1 cellular context compared by ENCODE assay signal in the genomic region with DNA sequence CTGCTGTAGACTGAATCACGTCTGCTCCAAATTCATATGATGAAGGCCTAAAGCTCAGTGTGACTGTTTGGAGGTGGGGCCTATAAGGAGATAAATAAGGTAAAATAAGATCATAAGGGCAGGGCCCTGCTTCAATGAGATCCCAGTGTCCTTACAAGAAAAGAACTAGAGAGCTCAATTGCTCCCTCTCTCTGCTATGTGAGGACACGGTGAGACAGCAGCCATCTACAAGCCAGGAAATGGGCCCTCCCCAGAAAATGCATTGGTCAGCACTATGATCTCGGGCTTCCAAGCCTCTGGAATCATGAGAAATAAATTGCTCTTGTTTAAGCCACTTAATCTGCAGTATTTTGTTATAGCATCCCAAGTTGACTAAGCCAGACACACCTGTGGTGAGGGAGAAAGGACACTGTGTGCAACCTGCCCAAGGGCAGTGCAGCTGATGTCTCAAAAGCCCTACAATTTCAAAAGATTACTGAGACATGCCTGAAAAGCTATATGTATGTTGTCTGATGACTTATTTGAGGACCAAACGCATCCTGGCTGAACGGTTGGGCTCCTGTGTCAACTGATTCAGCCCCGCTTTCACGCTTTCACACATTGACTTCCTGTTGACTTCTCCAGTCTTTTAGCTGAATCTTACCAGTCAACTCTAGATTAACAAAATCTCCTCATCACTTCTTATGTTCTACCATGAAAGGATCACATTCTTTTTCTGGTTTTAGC.
A peak's percentile ranks its signal among the peaks of the same experiment; 100 is the strongest.
TF ChIP-seq lines count a peak whose summit lies in the region.

No MANE protein-coding gene starts in this region.

TF ChIP-seq in K562, 482 proteins besides CTCF, POLR2A, EP300 and RAD21:
- TF ChIP-seq MAFG (tag; conservative IDR thresholded peaks at IDR 0.05) (peak; percentile 27; the same call in 1 of the 2 replicates), CHCHD3 (CRISPR knock-in tag; IDR thresholded peaks at IDR 0.05) (no peak), ZNF316 (IDR thresholded peaks at IDR 0.05) (0 out of 2 replicates have a peak, but pooled peaks have one; percentile 23), C11orf30 (IDR thresholded peaks at IDR 0.05; ENCODE audit: low read depth) (peak; percentile 37; the same call in 1 of the 2 replicates), MAFK (IDR thresholded peaks at IDR 0.05; ENCODE audit: low read length) (peak; percentile 44; the same call in 1 of the 2 replicates)
